1 cellular context compared by ENCODE assay signal in the genomic region with DNA sequence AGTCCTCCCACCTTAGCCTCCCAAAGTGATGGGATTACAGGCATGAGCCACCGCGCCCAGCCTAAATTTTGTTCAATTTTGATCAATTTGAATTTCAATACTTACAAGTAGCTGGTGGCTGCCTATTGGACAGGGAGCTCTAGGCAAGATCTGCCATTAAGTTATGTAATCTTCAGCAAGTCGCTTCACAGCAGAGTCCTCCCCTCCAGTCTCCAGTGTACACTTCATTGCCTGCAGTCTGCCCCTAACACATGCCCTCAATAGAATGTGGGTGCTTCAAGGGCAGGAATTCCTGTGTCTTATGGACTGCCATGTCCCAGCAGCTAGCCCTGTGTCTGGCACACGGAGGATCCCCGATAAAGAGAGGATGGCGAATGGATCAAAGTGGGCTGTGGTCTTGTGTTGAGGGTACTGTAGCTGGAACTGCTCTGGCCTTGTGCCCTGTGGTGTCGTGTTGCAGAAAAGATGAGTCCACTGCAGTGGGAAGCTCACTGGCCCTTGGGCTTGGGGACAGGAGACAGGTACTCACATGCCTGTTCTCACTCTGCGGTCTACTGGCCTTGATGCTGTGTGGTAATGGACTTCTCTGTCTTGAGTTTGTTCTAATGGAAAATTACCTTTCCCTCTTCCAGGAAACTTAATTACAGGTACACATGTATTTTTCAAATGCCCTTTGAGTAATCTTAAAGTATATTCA.
TF ChIP-seq lines count a peak whose summit lies in the region.

No MANE protein-coding gene starts in this region.

TF ChIP-seq in WTC11, 78 proteins besides CTCF, POLR2A, EP300 and RAD21 (continued from another document):
- TF ChIP-seq, protein P1, sequence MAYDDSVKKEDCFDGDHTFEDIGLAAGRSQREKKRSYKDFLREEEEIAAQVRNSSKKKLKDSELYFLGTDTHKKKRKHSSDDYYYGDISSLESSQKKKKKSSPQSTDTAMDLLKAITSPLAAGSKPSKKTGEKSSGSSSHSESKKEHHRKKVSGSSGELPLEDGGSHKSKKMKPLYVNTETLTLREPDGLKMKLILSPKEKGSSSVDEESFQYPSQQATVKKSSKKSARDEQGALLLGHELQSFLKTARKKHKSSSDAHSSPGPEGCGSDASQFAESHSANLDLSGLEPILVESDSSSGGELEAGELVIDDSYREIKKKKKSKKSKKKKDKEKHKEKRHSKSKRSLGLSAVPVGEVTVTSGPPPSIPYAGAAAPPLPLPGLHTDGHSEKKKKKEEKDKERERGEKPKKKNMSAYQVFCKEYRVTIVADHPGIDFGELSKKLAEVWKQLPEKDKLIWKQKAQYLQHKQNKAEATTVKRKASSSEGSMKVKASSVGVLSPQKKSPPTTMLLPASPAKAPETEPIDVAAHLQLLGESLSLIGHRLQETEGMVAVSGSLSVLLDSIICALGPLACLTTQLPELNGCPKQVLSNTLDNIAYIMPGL (CRISPR knock-in tag; IDR thresholded peaks at IDR 0.05) = no peak
- TF ChIP-seq ZNF396 (CRISPR knock-in tag; IDR thresholded peaks at IDR 0.05; ENCODE audit: borderline replicate concordance) (no peak), HMGA2 (CRISPR knock-in tag; IDR thresholded peaks at IDR 0.05) (no peak), ATF1 (CRISPR knock-in tag; IDR thresholded peaks at IDR 0.05) (no peak), ZNF512 (CRISPR knock-in tag; IDR thresholded peaks at IDR 0.05; ENCODE audit: borderline replicate concordance) (no peak), ATF3 (CRISPR knock-in tag; conservative IDR thresholded peaks at IDR 0.05) (no peak), EMX1 (CRISPR knock-in tag; IDR thresholded peaks at IDR 0.05) (no peak)
- TF ChIP-seq, protein P2, sequence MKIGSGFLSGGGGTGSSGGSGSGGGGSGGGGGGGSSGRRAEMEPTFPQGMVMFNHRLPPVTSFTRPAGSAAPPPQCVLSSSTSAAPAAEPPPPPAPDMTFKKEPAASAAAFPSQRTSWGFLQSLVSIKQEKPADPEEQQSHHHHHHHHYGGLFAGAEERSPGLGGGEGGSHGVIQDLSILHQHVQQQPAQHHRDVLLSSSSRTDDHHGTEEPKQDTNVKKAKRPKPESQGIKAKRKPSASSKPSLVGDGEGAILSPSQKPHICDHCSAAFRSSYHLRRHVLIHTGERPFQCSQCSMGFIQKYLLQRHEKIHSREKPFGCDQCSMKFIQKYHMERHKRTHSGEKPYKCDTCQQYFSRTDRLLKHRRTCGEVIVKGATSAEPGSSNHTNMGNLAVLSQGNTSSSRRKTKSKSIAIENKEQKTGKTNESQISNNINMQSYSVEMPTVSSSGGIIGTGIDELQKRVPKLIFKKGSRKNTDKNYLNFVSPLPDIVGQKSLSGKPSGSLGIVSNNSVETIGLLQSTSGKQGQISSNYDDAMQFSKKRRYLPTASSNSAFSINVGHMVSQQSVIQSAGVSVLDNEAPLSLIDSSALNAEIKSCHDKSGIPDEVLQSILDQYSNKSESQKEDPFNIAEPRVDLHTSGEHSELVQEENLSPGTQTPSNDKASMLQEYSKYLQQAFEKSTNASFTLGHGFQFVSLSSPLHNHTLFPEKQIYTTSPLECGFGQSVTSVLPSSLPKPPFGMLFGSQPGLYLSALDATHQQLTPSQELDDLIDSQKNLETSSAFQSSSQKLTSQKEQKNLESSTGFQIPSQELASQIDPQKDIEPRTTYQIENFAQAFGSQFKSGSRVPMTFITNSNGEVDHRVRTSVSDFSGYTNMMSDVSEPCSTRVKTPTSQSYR (CRISPR knock-in tag; IDR thresholded peaks at IDR 0.05) = no peak
